In genomic region chr2:216108967-216109921, GRCh38 we compare ENCODE assay signal across 8 cellular contexts. TPM values are rescaled to one million over a fixed set of nuclear protein-coding genes. Genes with fewer than 3 reads are reported as not detected.
DNase-seq lines count a peak whose midpoint lies in the region; ATAC-seq lines count a peak whose summit lies in the region.

Gene XRCC5, plus strand, starts transcription at chr2:216109348. Its CDS starts 89 bp downstream, at chr2:216109437.

- no peaks in the 10 kb centered on the region for H3K9me3 ChIP-seq in SK-N-MC (ENCODE audit: low read depth, low read length)
- no peaks in the 10 kb centered on the region for H3K9me3 ChIP-seq in neuron (ENCODE audit: low read length)

- H3K9me3 Mint-ChIP-seq in activated naive CD4-positive, alpha-beta T cell treated with anti-CD3 and anti-CD28 coated beads for 36 hours: no peaks in the 10 kb centered on the region

- H3K4me3 ChIP-seq in SK-N-MC: peak within 1 kb of the TSS; percentile 97
- H3K4me3 ChIP-seq in neuron (ENCODE audit: low read length): peak within 1 kb of the TSS; percentile 75

- no peaks in the 10 kb centered on the region for H3K27me3 ChIP-seq in neuron (ENCODE audit: insufficient read depth, low read length)

- ATAC-seq in HG02571 (IDR thresholded peaks at IDR 0.05; ENCODE audit: unreplicated experiment): peak; percentile 52

- H3K9ac ChIP-seq in SK-N-MC (ENCODE audit: insufficient read length): peak within 1 kb of the TSS; percentile 100

- intact Hi-C loops in activated naive CD4-positive, alpha-beta T cell treated with anti-CD3 and anti-CD28 coated beads for 36 hours (cut with micrococcal nuclease): loop anchor here (1.0 to 2.0 kb wide), 9 partner anchors 25 to 798 kb away; partner anchors contain the start of genes RPL37A and SMARCAL1

- peaks cover 41% of the 10 kb centered on the region for H3K36me3 ChIP-seq in SK-N-MC (ENCODE audit: insufficient read depth, low read length)
- peaks cover 35% of the 10 kb centered on the region for H3K36me3 ChIP-seq in neuron (ENCODE audit: insufficient read depth, low read length)

- CTCF ChIA-PET in activated naive CD4-positive, alpha-beta T cell treated with anti-CD3 and anti-CD28 coated beads for 36 hours (lab: Charles Lee): interaction anchor here (0.6 to 4.6 kb wide), 27 partner anchors 8 to 700 kb away, joined by 3 to 33 read pairs (median 5); partner anchors contain the start of genes PECR, SMARCAL1 and TMEM169

- peaks cover 45% of the 10 kb centered on the region for H3K4me1 Mint-ChIP-seq in activated naive CD4-positive, alpha-beta T cell treated with anti-CD3 and anti-CD28 coated beads for 36 hours (ENCODE audit: low read depth)

- peak within 1 kb of the TSS; percentile 100 for H3K4me3 Mint-ChIP-seq in activated naive CD4-positive, alpha-beta T cell treated with anti-CD3 and anti-CD28 coated beads for 36 hours

- peaks cover 48% of the 10 kb centered on the region for H3K4me1 ChIP-seq in neuron (ENCODE audit: insufficient read depth, low read length)

- DNase-seq in GM03348 (ENCODE audit: low spot score) (peak; percentile 98), NCI-H1048 (lab: John Stamatoyannopoulos, UW) (peak; percentile 97), SK-N-MC (ENCODE audit: low read depth, low spot score) (peak; percentile 88), foreskin melanocyte (peak; percentile 94), stromal cell of bone marrow (ENCODE audit: low read depth) (peak; percentile 86)
- DNase-seq in activated naive CD4-positive, alpha-beta T cell treated with anti-CD3 and anti-CD28 coated beads for 36 hours: peak; percentile 99

- H2AFZ ChIP-seq in neuron (ENCODE audit: low read depth, low read length): no peak within 1 kb of the TSS

- no peaks in the 10 kb centered on the region for H3K27me3 Mint-ChIP-seq in activated naive CD4-positive, alpha-beta T cell treated with anti-CD3 and anti-CD28 coated beads for 36 hours (ENCODE audit: low read depth)

- peak within 1 kb of the TSS; percentile 99 for H3K27ac Mint-ChIP-seq in activated naive CD4-positive, alpha-beta T cell treated with anti-CD3 and anti-CD28 coated beads for 36 hours

- H3K36me3 Mint-ChIP-seq in activated naive CD4-positive, alpha-beta T cell treated with anti-CD3 and anti-CD28 coated beads for 36 hours (ENCODE audit: low read depth): peaks cover 46% of the 10 kb centered on the region

- peak within 1 kb of the TSS; percentile 98 for H3K27ac ChIP-seq in SK-N-MC

RNA-seq across cellular contexts. Expression of gene XRCC5, which starts in this region (rescaled TPM):
- 100 to 1,000 TPM; 486 to 495 TPM for total RNA-seq in activated naive CD4-positive, alpha-beta T cell treated with anti-CD3 and anti-CD28 coated beads for 36 hours

Comparison
In these comparisons a context has a peak if more than half of its experiments do, and no peak if none do; other contexts are left out.
1. Peak in every context shown above with its lines: DNase-seq, ATAC-seq, H3K4me3 ChIP-seq and H3K27ac ChIP-seq.